ENCODE assay signal across 1 cellular context in the genomic region with DNA sequence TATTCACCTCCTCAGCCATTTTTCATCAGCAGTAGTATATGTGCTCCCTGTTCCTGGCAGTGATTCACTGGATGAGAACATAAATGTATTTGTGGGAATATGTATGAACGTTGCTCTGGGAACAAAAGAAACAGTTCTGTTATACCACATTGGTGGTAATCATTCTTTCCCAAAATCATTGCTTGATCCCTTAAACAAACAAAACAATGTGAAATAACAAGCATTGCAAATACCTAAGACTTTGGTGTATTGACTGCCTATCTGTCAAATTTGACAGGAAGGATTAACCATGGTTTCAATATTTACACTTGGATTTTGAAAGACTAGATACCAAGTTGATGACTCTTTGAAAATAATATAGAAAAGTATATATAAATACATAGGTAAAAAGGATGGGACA.
TF ChIP-seq lines count a peak whose summit lies in the region.

No MANE protein-coding gene starts in this region.

TF ChIP-seq in HepG2, 621 proteins besides CTCF, POLR2A, EP300 and RAD21 (continued from another document and continues in another):
- TF ChIP-seq, protein P1, sequence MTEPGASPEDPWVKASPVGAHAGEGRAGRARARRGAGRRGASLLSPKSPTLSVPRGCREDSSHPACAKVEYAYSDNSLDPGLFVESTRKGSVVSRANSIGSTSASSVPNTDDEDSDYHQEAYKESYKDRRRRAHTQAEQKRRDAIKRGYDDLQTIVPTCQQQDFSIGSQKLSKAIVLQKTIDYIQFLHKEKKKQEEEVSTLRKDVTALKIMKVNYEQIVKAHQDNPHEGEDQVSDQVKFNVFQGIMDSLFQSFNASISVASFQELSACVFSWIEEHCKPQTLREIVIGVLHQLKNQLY (CRISPR knock-in tag; IDR thresholded peaks at IDR 0.05): peak; percentile 48; the same call in 1 of the 2 replicates
- no peak for TF ChIP-seq RFXAP (CRISPR knock-in tag; IDR thresholded peaks at IDR 0.05; ENCODE audit: borderline replicate concordance)
- TF ChIP-seq XBP1 (CRISPR knock-in tag; IDR thresholded peaks at IDR 0.05): no peak
- no peak for TF ChIP-seq HDAC6 (IDR thresholded peaks at IDR 0.05; ENCODE audit: low read depth, low read length)
- TF ChIP-seq TAF1 (CRISPR knock-in tag; IDR thresholded peaks at IDR 0.05): no peak
- no peak for TF ChIP-seq PCBP2 (optimal IDR thresholded peaks at IDR 0.05; ENCODE audit: low read depth, low read length, poor library complexity, severe bottlenecking)
- TF ChIP-seq, protein P2, sequence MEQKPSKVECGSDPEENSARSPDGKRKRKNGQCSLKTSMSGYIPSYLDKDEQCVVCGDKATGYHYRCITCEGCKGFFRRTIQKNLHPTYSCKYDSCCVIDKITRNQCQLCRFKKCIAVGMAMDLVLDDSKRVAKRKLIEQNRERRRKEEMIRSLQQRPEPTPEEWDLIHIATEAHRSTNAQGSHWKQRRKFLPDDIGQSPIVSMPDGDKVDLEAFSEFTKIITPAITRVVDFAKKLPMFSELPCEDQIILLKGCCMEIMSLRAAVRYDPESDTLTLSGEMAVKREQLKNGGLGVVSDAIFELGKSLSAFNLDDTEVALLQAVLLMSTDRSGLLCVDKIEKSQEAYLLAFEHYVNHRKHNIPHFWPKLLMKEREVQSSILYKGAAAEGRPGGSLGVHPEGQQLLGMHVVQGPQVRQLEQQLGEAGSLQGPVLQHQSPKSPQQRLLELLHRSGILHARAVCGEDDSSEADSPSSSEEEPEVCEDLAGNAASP (CRISPR knock-in tag; IDR thresholded peaks at IDR 0.05; ENCODE audit: borderline replicate concordance): peak; percentile 81
- no peak for TF ChIP-seq YEATS4 (CRISPR knock-in tag; IDR thresholded peaks at IDR 0.05; ENCODE audit: borderline replicate concordance)
- TF ChIP-seq ZNF546 (CRISPR knock-in tag; conservative IDR thresholded peaks at IDR 0.05): no peak
- no peak for TF ChIP-seq SETDB1 (CRISPR knock-in tag; IDR thresholded peaks at IDR 0.05; ENCODE audit: borderline replicate concordance)
- TF ChIP-seq, protein P3, sequence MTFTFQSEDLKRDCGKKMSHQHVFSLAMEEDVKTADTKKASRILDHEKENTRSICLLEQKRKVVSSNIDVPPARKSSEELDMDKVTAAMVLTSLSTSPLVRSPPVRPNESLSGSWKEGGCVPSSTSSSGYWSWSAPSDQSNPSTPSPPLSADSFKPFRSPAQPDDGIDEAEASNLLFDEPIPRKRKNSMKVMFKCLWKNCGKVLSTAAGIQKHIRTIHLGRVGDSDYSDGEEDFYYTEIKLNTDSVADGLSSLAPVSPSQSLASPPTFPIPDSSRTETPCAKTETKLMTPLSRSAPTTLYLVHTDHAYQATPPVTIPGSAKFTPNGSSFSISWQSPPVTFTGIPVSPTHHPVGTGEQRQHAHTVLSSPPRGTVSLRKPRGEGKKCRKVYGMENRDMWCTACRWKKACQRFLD (CRISPR knock-in tag; IDR thresholded peaks at IDR 0.05; ENCODE audit: borderline replicate concordance): no peak
- no peak for TF ChIP-seq PRPF4 (IDR thresholded peaks at IDR 0.05; ENCODE audit: low read depth, low read length, poor library complexity, severe bottlenecking)
- TF ChIP-seq MLLT10 (CRISPR knock-in tag; IDR thresholded peaks at IDR 0.05): no peak
- TF ChIP-seq SNAPC2 (CRISPR knock-in tag; IDR thresholded peaks at IDR 0.05): no peak
- no peak; the same call in 1 of the 2 replicates for TF ChIP-seq JUNB (CRISPR knock-in tag; IDR thresholded peaks at IDR 0.05; ENCODE audit: borderline replicate concordance)
- TF ChIP-seq ZNF33A (CRISPR knock-in tag; IDR thresholded peaks at IDR 0.05; ENCODE audit: borderline replicate concordance): no peak
- TF ChIP-seq IRX3 (CRISPR knock-in tag; IDR thresholded peaks at IDR 0.05; ENCODE audit: borderline replicate concordance, low read depth): no peak
- 0 out of 2 replicates have a peak, but pooled peaks have one; percentile 28 for TF ChIP-seq KDM3A (CRISPR knock-in tag; IDR thresholded peaks at IDR 0.05; ENCODE audit: low read depth)
- TF ChIP-seq BCL6 (CRISPR knock-in tag; IDR thresholded peaks at IDR 0.05): peak; percentile 93
- no peak for TF ChIP-seq NFE2L1 (CRISPR knock-in tag; IDR thresholded peaks at IDR 0.05; ENCODE audit: borderline replicate concordance)
- TF ChIP-seq, protein P4, sequence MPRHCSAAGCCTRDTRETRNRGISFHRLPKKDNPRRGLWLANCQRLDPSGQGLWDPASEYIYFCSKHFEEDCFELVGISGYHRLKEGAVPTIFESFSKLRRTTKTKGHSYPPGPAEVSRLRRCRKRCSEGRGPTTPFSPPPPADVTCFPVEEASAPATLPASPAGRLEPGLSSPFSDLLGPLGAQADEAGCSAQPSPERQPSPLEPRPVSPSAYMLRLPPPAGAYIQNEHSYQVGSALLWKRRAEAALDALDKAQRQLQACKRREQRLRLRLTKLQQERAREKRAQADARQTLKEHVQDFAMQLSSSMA (CRISPR knock-in tag; IDR thresholded peaks at IDR 0.05): no peak
- TF ChIP-seq, protein P5, sequence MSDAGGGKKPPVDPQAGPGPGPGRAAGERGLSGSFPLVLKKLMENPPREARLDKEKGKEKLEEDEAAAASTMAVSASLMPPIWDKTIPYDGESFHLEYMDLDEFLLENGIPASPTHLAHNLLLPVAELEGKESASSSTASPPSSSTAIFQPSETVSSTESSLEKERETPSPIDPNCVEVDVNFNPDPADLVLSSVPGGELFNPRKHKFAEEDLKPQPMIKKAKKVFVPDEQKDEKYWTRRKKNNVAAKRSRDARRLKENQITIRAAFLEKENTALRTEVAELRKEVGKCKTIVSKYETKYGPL (CRISPR knock-in tag; IDR thresholded peaks at IDR 0.05): no peak
- TF ChIP-seq RFX1 (IDR thresholded peaks at IDR 0.05): peak; percentile 72
- TF ChIP-seq CHD4 (IDR thresholded peaks at IDR 0.05; ENCODE audit: borderline replicate concordance, low read length): no peak
- TF ChIP-seq KAT7 (CRISPR knock-in tag; IDR thresholded peaks at IDR 0.05; ENCODE audit: borderline replicate concordance): no peak
- TF ChIP-seq, protein P6, sequence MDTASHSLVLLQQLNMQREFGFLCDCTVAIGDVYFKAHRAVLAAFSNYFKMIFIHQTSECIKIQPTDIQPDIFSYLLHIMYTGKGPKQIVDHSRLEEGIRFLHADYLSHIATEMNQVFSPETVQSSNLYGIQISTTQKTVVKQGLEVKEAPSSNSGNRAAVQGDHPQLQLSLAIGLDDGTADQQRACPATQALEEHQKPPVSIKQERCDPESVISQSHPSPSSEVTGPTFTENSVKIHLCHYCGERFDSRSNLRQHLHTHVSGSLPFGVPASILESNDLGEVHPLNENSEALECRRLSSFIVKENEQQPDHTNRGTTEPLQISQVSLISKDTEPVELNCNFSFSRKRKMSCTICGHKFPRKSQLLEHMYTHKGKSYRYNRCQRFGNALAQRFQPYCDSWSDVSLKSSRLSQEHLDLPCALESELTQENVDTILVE (CRISPR knock-in tag; IDR thresholded peaks at IDR 0.05): no peak
- TF ChIP-seq, protein P7, sequence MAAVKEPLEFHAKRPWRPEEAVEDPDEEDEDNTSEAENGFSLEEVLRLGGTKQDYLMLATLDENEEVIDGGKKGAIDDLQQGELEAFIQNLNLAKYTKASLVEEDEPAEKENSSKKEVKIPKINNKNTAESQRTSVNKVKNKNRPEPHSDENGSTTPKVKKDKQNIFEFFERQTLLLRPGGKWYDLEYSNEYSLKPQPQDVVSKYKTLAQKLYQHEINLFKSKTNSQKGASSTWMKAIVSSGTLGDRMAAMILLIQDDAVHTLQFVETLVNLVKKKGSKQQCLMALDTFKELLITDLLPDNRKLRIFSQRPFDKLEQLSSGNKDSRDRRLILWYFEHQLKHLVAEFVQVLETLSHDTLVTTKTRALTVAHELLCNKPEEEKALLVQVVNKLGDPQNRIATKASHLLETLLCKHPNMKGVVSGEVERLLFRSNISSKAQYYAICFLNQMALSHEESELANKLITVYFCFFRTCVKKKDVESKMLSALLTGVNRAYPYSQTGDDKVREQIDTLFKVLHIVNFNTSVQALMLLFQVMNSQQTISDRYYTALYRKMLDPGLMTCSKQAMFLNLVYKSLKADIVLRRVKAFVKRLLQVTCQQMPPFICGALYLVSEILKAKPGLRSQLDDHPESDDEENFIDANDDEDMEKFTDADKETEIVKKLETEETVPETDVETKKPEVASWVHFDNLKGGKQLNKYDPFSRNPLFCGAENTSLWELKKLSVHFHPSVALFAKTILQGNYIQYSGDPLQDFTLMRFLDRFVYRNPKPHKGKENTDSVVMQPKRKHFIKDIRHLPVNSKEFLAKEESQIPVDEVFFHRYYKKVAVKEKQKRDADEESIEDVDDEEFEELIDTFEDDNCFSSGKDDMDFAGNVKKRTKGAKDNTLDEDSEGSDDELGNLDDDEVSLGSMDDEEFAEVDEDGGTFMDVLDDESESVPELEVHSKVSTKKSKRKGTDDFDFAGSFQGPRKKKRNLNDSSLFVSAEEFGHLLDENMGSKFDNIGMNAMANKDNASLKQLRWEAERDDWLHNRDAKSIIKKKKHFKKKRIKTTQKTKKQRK (IDR thresholded peaks at IDR 0.05; ENCODE audit: low read length): no peak
- no peak for TF ChIP-seq SNRNP70 (IDR thresholded peaks at IDR 0.05; ENCODE audit: low read depth, low read length)
- no peak for TF ChIP-seq HNRNPLL (IDR thresholded peaks at IDR 0.05; ENCODE audit: low read depth, low read length, poor library complexity, severe bottlenecking)
- no peak for TF ChIP-seq ZNF12 (CRISPR knock-in tag; IDR thresholded peaks at IDR 0.05)
- TF ChIP-seq, protein P8, sequence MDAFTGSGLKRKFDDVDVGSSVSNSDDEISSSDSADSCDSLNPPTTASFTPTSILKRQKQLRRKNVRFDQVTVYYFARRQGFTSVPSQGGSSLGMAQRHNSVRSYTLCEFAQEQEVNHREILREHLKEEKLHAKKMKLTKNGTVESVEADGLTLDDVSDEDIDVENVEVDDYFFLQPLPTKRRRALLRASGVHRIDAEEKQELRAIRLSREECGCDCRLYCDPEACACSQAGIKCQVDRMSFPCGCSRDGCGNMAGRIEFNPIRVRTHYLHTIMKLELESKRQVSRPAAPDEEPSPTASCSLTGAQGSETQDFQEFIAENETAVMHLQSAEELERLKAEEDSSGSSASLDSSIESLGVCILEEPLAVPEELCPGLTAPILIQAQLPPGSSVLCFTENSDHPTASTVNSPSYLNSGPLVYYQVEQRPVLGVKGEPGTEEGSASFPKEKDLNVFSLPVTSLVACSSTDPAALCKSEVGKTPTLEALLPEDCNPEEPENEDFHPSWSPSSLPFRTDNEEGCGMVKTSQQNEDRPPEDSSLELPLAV (CRISPR knock-in tag; conservative IDR thresholded peaks at IDR 0.05; ENCODE audit: low read depth): no peak
- TF ChIP-seq KLF9 (CRISPR knock-in tag; IDR thresholded peaks at IDR 0.05; ENCODE audit: low read depth): no peak
- no peak for TF ChIP-seq ZNF550 (CRISPR knock-in tag; IDR thresholded peaks at IDR 0.05; ENCODE audit: borderline replicate concordance)
- no peak for TF ChIP-seq ZNF577 (CRISPR knock-in tag; IDR thresholded peaks at IDR 0.05; ENCODE audit: borderline replicate concordance, low read depth)
- no peak for TF ChIP-seq KMT2A (CRISPR knock-in tag; IDR thresholded peaks at IDR 0.05)
- TF ChIP-seq THAP11 (CRISPR knock-in tag; IDR thresholded peaks at IDR 0.05): peak; percentile 75
- TF ChIP-seq CENPT (CRISPR knock-in tag; IDR thresholded peaks at IDR 0.05; ENCODE audit: low read depth): no peak
- TF ChIP-seq ZC3H13 (CRISPR knock-in tag; IDR thresholded peaks at IDR 0.05): no peak
- TF ChIP-seq, protein P9, sequence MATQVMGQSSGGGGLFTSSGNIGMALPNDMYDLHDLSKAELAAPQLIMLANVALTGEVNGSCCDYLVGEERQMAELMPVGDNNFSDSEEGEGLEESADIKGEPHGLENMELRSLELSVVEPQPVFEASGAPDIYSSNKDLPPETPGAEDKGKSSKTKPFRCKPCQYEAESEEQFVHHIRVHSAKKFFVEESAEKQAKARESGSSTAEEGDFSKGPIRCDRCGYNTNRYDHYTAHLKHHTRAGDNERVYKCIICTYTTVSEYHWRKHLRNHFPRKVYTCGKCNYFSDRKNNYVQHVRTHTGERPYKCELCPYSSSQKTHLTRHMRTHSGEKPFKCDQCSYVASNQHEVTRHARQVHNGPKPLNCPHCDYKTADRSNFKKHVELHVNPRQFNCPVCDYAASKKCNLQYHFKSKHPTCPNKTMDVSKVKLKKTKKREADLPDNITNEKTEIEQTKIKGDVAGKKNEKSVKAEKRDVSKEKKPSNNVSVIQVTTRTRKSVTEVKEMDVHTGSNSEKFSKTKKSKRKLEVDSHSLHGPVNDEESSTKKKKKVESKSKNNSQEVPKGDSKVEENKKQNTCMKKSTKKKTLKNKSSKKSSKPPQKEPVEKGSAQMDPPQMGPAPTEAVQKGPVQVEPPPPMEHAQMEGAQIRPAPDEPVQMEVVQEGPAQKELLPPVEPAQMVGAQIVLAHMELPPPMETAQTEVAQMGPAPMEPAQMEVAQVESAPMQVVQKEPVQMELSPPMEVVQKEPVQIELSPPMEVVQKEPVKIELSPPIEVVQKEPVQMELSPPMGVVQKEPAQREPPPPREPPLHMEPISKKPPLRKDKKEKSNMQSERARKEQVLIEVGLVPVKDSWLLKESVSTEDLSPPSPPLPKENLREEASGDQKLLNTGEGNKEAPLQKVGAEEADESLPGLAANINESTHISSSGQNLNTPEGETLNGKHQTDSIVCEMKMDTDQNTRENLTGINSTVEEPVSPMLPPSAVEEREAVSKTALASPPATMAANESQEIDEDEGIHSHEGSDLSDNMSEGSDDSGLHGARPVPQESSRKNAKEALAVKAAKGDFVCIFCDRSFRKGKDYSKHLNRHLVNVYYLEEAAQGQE (IDR thresholded peaks at IDR 0.05; ENCODE audit: borderline replicate concordance in 1 of 2, low read depth in 1 of 2, low read length in 2 of 2): 0 out of 4 replicates have a peak, but pooled peaks of 1 of the 2 experiments have one; percentile 24
- no peak for TF ChIP-seq SAFB2 (CRISPR knock-in tag; IDR thresholded peaks at IDR 0.05; ENCODE audit: borderline replicate concordance, low read depth)
- peak; percentile 58; the same call in 1 of the 2 replicates for TF ChIP-seq GATA4 (IDR thresholded peaks at IDR 0.05; ENCODE audit: borderline replicate concordance, low read depth)
- no peak for TF ChIP-seq ZFP36L1 (CRISPR knock-in tag; IDR thresholded peaks at IDR 0.05)
- TF ChIP-seq ZNF354B (CRISPR knock-in tag; IDR thresholded peaks at IDR 0.05): no peak
- peak; percentile 41; the same call in 1 of the 2 replicates for TF ChIP-seq ZNF703 (CRISPR knock-in tag; IDR thresholded peaks at IDR 0.05; ENCODE audit: borderline replicate concordance)
- TF ChIP-seq ZNF782 (CRISPR knock-in tag; IDR thresholded peaks at IDR 0.05; ENCODE audit: borderline replicate concordance): no peak
- no peak for TF ChIP-seq RBM22 (optimal IDR thresholded peaks at IDR 0.05; ENCODE audit: low read length)
- TF ChIP-seq, protein P10, sequence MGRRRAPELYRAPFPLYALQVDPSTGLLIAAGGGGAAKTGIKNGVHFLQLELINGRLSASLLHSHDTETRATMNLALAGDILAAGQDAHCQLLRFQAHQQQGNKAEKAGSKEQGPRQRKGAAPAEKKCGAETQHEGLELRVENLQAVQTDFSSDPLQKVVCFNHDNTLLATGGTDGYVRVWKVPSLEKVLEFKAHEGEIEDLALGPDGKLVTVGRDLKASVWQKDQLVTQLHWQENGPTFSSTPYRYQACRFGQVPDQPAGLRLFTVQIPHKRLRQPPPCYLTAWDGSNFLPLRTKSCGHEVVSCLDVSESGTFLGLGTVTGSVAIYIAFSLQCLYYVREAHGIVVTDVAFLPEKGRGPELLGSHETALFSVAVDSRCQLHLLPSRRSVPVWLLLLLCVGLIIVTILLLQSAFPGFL (CRISPR knock-in tag; IDR thresholded peaks at IDR 0.05): no peak
- TF ChIP-seq TP53 (CRISPR knock-in tag; conservative IDR thresholded peaks at IDR 0.05): no peak
- TF ChIP-seq ZNF225 (CRISPR knock-in tag; IDR thresholded peaks at IDR 0.05): no peak
